Comparison of ENCODE assay signal across 10 cellular contexts in genomic region chr9:91740713-91741112, GRCh38.
DNase-seq lines count a peak whose midpoint lies in the region; ATAC-seq, FAIRE-seq and TF ChIP-seq lines count a peak whose summit lies in the region.
"Had no signal": no experiment of that assay in that cellular context is flagged by ENCODE, and none has a peak within 500 bp of the region (broad histone marks: within the 10 kb centered on the region; RNA-seq: fewer than 3 reads in every experiment).

No MANE protein-coding gene starts in this region.

- FAIRE-seq in GM12892 (lab: Jason Lieb, UNC) = no peak

- no peaks in the 10 kb centered on the region for H3K9me3 ChIP-seq in sigmoid colon

- TF ChIP-seq POLR2A in sigmoid colon (IDR thresholded peaks at IDR 0.05) (no peak), GM12892 (IDR thresholded peaks at IDR 0.05; ENCODE audit: low read depth, low read length) (no peak)

- TF ChIP-seq CTCF in cardiac fibroblast (IDR thresholded peaks at IDR 0.05; ENCODE audit: low read depth, low read length) (peak; percentile 27), sigmoid colon (IDR thresholded peaks at IDR 0.05) (peak; percentile 41 to 60 (median 54))

- no peak for TF ChIP-seq EP300 in sigmoid colon (IDR thresholded peaks at IDR 0.05)

- H3K27me3 ChIP-seq in sigmoid colon = no peaks in the 10 kb centered on the region

- intact Hi-C loops in left cardiac atrium (cut with DNase I) (no loop called here), sigmoid colon (cut with DNase I) (loop anchor here (5.0 kb wide), 1 partner anchor 297 kb away; no protein-coding TSS in a partner anchor)

- H3K4me1 ChIP-seq in sigmoid colon = peaks cover 0 to 32% (median 25%) of the 10 kb centered on the region in 4 donors
- H3K4me1 ChIP-seq: parathyroid adenoma had no signal

- peak overlapping the region; percentile 37 to 76 (median 70) for H3K27ac ChIP-seq in sigmoid colon
- H3K27ac ChIP-seq: parathyroid adenoma had no signal

- WGBS in sigmoid colon, 2 donors = 57 to 68% methylated on average over 10 of the region's 10 CpGs

- DNase-seq in ELR (ENCODE audit: low read depth) (peak; percentile 20), cardiac fibroblast (ENCODE audit: low read depth in 2 of 2) (peak; percentile 64 to 85), left cardiac atrium (peak; percentile 59), sigmoid colon (peak; percentile 93), NCI-H2081 treated with DMSO at 0.1 percent for 48 hours (lab: John Stamatoyannopoulos, UW) (no peak), GM12892 (ENCODE audit: insufficient read length) (no peak), NCI-H1105 (lab: John Stamatoyannopoulos, UW) (no peak)
- DNase-seq: activated CD8-positive, alpha-beta T cell treated with anti-CD3 and anti-CD28 coated beads, Interleukin-2, amount 10 ng/mL, durations not matched to agents 7 days and 5 days had no signal

- peak; percentile 47 to 52 for ATAC-seq in left cardiac atrium
- ATAC-seq in GM18858 (IDR thresholded peaks at IDR 0.05; ENCODE audit: unreplicated experiment) = no peak
- ATAC-seq: activated CD8-positive, alpha-beta T cell treated with anti-CD3 and anti-CD28 coated beads, Interleukin-2, amount 10 ng/mL, durations not matched to agents 7 days and 5 days had no signal

- H3K4me3 ChIP-seq in cardiac fibroblast (replicated peaks in 1 of 2; ENCODE audit: low read depth in 2 of 2, low read length in 2 of 2) (no peak overlapping the region), sigmoid colon (no peak overlapping the region)

- peaks cover 5 to 17% (median 11%) of the 10 kb centered on the region in 4 donors for H3K36me3 ChIP-seq in sigmoid colon

Comparison
In these comparisons a context has a peak if more than half of its experiments do, and no peak if none do; other contexts are left out.
1. DNase-seq: peak in ELR (single experiment), cardiac fibroblast (2 of 2), left cardiac atrium (single experiment) and sigmoid colon (single experiment); none in NCI-H2081 treated with DMSO at 0.1 percent for 48 hours (single experiment), GM12892 (single experiment) and NCI-H1105 (single experiment).